ENCODE assay signal across 13 cellular contexts in the genomic region with DNA sequence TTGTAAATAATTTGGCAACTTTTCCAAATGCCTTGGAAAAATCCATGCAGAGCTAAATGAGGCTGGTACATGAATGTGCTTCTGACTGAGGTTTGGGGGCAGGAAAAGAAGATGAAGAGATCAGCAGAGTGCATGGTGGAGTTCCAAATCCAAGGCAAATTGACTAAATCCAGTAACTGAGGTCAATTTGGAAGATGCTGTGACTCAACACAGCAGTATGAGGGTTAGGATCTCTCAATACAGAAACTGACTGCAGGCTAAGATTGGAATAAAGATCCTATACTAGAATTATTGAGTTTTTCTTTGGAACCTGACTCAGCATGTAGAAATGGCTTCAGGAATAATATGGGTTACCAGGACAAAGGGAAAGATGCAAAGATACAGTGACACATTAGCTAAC.
A peak's percentile ranks its signal among the peaks of the same experiment; 100 is the strongest.
DNase-seq lines count a peak whose midpoint lies in the region; ATAC-seq and TF ChIP-seq lines count a peak whose summit lies in the region.
"Had no signal": no experiment of that assay in that cellular context is flagged by ENCODE, and none has a peak within 500 bp of the region (broad histone marks: within the 10 kb centered on the region; RNA-seq: fewer than 3 reads in every experiment).

No MANE protein-coding gene starts in this region.

- no peak overlapping the region for H3K4me2 ChIP-seq in neural progenitor cell
- H3K4me2 ChIP-seq: A549 had no signal

- H3K27ac Mint-ChIP-seq in neural progenitor cell = no peak overlapping the region
- H3K27ac Mint-ChIP-seq: CD14-positive monocyte; CD8-positive, alpha-beta T cell had no signal

- H3K4me3 ChIP-seq in neural progenitor cell (no peak overlapping the region), transverse colon (no peak overlapping the region)
- H3K4me3 ChIP-seq: A549, GM12878 had no signal

- TF ChIP-seq CTCF in neural progenitor cell (IDR thresholded peaks at IDR 0.05) = no peak
- TF ChIP-seq CTCF in transverse colon (IDR thresholded peaks at IDR 0.05) = no peak

- intact Hi-C loops in transverse colon (cut with DNase I; ENCODE audit: low total_unique reads) = no loop called here

- no peak overlapping the region for H3K9ac ChIP-seq in neural progenitor cell

- H3K4me1 ChIP-seq in neural progenitor cell (no peaks in the 10 kb centered on the region), transverse colon (no peaks in the 10 kb centered on the region)
- H3K4me1 ChIP-seq: Caco-2 had no signal

- peak overlapping the region; percentile 23 for H2AFZ ChIP-seq in neural progenitor cell (replicated peaks)

- no peaks in the 10 kb centered on the region for H3K9me3 Mint-ChIP-seq in neural progenitor cell

- no peaks in the 10 kb centered on the region for H3K36me3 Mint-ChIP-seq in neural progenitor cell
- H3K36me3 Mint-ChIP-seq: CD14-positive monocyte; CD8-positive, alpha-beta T cell had no signal

- TF ChIP-seq POLR2A in transverse colon (IDR thresholded peaks at IDR 0.05) = no peak

- no peak for ATAC-seq in HG02759 (IDR thresholded peaks at IDR 0.05; ENCODE audit: unreplicated experiment)
- ATAC-seq: A549; CD8-positive, alpha-beta T cell; GM12878 had no signal

- H3K27me3 ChIP-seq in neural progenitor cell (no peaks in the 10 kb centered on the region), transverse colon (no peaks in the 10 kb centered on the region)

- H3F3A ChIP-seq in neural progenitor cell (ENCODE audit: low read depth) = no peaks in the 10 kb centered on the region

- H3K4me3 Mint-ChIP-seq in neural progenitor cell = no peak overlapping the region
- H3K4me3 Mint-ChIP-seq: CD14-positive monocyte; CD8-positive, alpha-beta T cell had no signal

- no peak for TF ChIP-seq EP300 in transverse colon (IDR thresholded peaks at IDR 0.05; ENCODE audit: low read depth)

- DNase-seq in GM03348 (ENCODE audit: low spot score) (peak; percentile 16), M059J (ENCODE audit: low read depth) (peak; percentile 23), neural progenitor cell (ENCODE audit: low spot score) (no peak), transverse colon (no peak)
- DNase-seq in stimulated activated CD4-positive, alpha-beta T cell treated with anti-CD3 and anti-CD28 coated beads, Interleukin-2, amount 100 ng/mL, for 24 hours = no peak
- DNase-seq: Caco-2; CD8-positive, alpha-beta T cell; DND-41; H7 had no signal

- no peaks in the 10 kb centered on the region for H4K20me1 ChIP-seq in neural progenitor cell (ENCODE audit: low read depth)

- no peaks in the 10 kb centered on the region for H3K9me3 ChIP-seq in neural progenitor cell (ENCODE audit: low read depth)
- H3K9me3 ChIP-seq in transverse colon = no peaks in the 10 kb centered on the region
- H3K9me3 ChIP-seq: A549, Caco-2 had no signal

- peaks cover 4% of the 10 kb centered on the region for H3K4me1 Mint-ChIP-seq in neural progenitor cell
- H3K4me1 Mint-ChIP-seq: CD14-positive monocyte had no signal

- H3K79me2 ChIP-seq in neural progenitor cell (ENCODE audit: low read depth) = no peaks in the 10 kb centered on the region

- in situ Hi-C loops in transverse colon (cut with MboI; ENCODE audit: low pct_ligation_motif_present in 1 of 4, low pct_unique_long_range_greater_than_20kb in 1 of 4, low sequenced_read_pairs in 3 of 4) = no loop called here

- H3K27ac ChIP-seq in neural progenitor cell (no peak overlapping the region), transverse colon (no peak overlapping the region)
- H3K27ac ChIP-seq: A549 had no signal

- no peaks in the 10 kb centered on the region for H3K27me3 Mint-ChIP-seq in neural progenitor cell (ENCODE audit: insufficient read depth, low read depth)

- H3K36me3 ChIP-seq in neural progenitor cell (no peaks in the 10 kb centered on the region), transverse colon (no peaks in the 10 kb centered on the region)

Comparison
In these comparisons a context has a peak if more than half of its experiments do, and no peak if none do; other contexts are left out.
1. DNase-seq: peak in GM03348 (single experiment) and M059J (single experiment); none in neural progenitor cell (single experiment), transverse colon (single experiment) and stimulated activated CD4-positive, alpha-beta T cell treated with anti-CD3 and anti-CD28 coated beads, Interleukin-2, amount 100 ng/mL, for 24 hours (0 of 2).